Comparison of ENCODE assay signal across 9 cellular contexts in genomic region chr2:200618590-200619021, GRCh38. TPM values are rescaled to one million over a fixed set of nuclear protein-coding genes. Genes with fewer than 3 reads are reported as not detected.
DNase-seq lines count a peak whose midpoint lies in the region; ATAC-seq and TF ChIP-seq lines count a peak whose summit lies in the region.
"Had no signal": no experiment of that assay in that cellular context is flagged by ENCODE, and none has a peak within 500 bp of the region (broad histone marks: within the 10 kb centered on the region; RNA-seq: fewer than 3 reads in every experiment).

No MANE protein-coding gene starts in this region.

- H3K4me1 Mint-ChIP-seq in CD8-positive, alpha-beta T cell (ENCODE audit: low read depth) = peaks cover 10% of the 10 kb centered on the region

- no peak for TF ChIP-seq EP300 in upper lobe of left lung (IDR thresholded peaks at IDR 0.05)

- no peak overlapping the region for H3K4me3 ChIP-seq in Panc1 (ENCODE audit: low read depth in 2 of 2, low read length in 2 of 2)
- no peak overlapping the region for H3K4me3 ChIP-seq in fibroblast of pulmonary artery (replicated peaks; ENCODE audit: low read depth, low read length)
- no peak overlapping the region for H3K4me3 ChIP-seq in upper lobe of right lung
- no peak overlapping the region for H3K4me3 ChIP-seq in upper lobe of left lung
- H3K4me3 ChIP-seq in CD8-positive, alpha-beta T cell (ENCODE audit: low read depth, low read length) = no peak overlapping the region
- H3K4me3 ChIP-seq: SJCRH30 had no signal

- intact Hi-C loops in Right ventricle myocardium superior (cut with DNase I) (no loop called here), cardiac septum (cut with DNase I) (no loop called here), Panc1 (cut with micrococcal nuclease; ENCODE audit: unreplicated experiment) (loop anchor here (1.0 kb wide), 1 partner anchor 85 kb away; no protein-coding TSS in a partner anchor), upper lobe of right lung (cut with DNase I) (no loop called here)
- intact Hi-C loops in CD8-positive, alpha-beta T cell (cut with DNase I, micrococcal nuclease) = no loop called here

- H3K27me3 ChIP-seq in Panc1 (ENCODE audit: control insufficient read depth, insufficient read depth, low read length) (no peaks in the 10 kb centered on the region), upper lobe of right lung (no peaks in the 10 kb centered on the region), upper lobe of left lung (no peaks in the 10 kb centered on the region)
- H3K27me3 ChIP-seq in CD8-positive, alpha-beta T cell (ENCODE audit: insufficient read depth, low read length) = no peaks in the 10 kb centered on the region
- H3K27me3 ChIP-seq: SJCRH30 had no signal

- in situ Hi-C loops in Panc1 (cut with HindIII; ENCODE audit: low pct_unique_long_range_greater_than_20kb, low sequenced_read_pairs) = no loop called here

- peak; percentile 45 for ATAC-seq in Right ventricle myocardium superior (ENCODE audit: poor library complexity)
- peak; percentile 68; the same call in 1 of the 2 replicates for ATAC-seq in Panc1
- ATAC-seq in upper lobe of right lung = peak; percentile 46
- no peak for ATAC-seq in GM19035 (IDR thresholded peaks at IDR 0.05; ENCODE audit: unreplicated experiment)
- ATAC-seq in upper lobe of left lung (ENCODE audit: low FRiP score in 2 of 2) = no peak
- ATAC-seq in CD8-positive, alpha-beta T cell = no peak

- H3K36me3 Mint-ChIP-seq in CD8-positive, alpha-beta T cell = no peaks in the 10 kb centered on the region

- no peak overlapping the region for H3K27ac Mint-ChIP-seq in CD8-positive, alpha-beta T cell

- H3K4me3 Mint-ChIP-seq in CD8-positive, alpha-beta T cell = no peak overlapping the region

- H3K9me3 Mint-ChIP-seq in CD8-positive, alpha-beta T cell = no peaks in the 10 kb centered on the region

- no peak for DNase-seq in Right ventricle myocardium superior
- DNase-seq in cardiac septum (ENCODE audit: low spot score) = no peak
- DNase-seq in Panc1 (ENCODE audit: low read depth, low spot score) = no peak
- DNase-seq in fibroblast of pulmonary artery (ENCODE audit: low read depth) = peak; percentile 84
- DNase-seq in upper lobe of right lung = no peak
- DNase-seq in upper lobe of left lung = no peak
- DNase-seq in CD8-positive, alpha-beta T cell = no peak

- POLR2A ChIA-PET in Panc1 (lab: Charles Lee) = no interaction called here
- POLR2A ChIA-PET in CD8-positive, alpha-beta T cell (lab: Charles Lee) = interaction anchor here (1.1 kb wide), 1 partner anchor 23 kb away, joined by 3 read pairs; no protein-coding TSS in a partner anchor

- H3K27ac ChIP-seq in Panc1 (ENCODE audit: low read length) (no peak overlapping the region), upper lobe of right lung (no peak overlapping the region), upper lobe of left lung (no peak overlapping the region)
- H3K27ac ChIP-seq in CD8-positive, alpha-beta T cell (ENCODE audit: low read depth, low read length) = no peak overlapping the region
- H3K27ac ChIP-seq: SJCRH30 had no signal

- H3K9me3 ChIP-seq in Panc1 (ENCODE audit: control insufficient read depth, insufficient read depth, low read depth, low read length) (no peaks in the 10 kb centered on the region), upper lobe of right lung (no peaks in the 10 kb centered on the region), upper lobe of left lung (no peaks in the 10 kb centered on the region)
- H3K9me3 ChIP-seq in CD8-positive, alpha-beta T cell (ENCODE audit: low read length) = no peaks in the 10 kb centered on the region
- H3K9me3 ChIP-seq: SJCRH30 had no signal

- TF ChIP-seq CTCF in Panc1 (IDR thresholded peaks at IDR 0.05) (peak; percentile 63), fibroblast of pulmonary artery (IDR thresholded peaks at IDR 0.05; ENCODE audit: low read length, missing control alignments) (peak; percentile 42), upper lobe of right lung (IDR thresholded peaks at IDR 0.05) (peak; percentile 7), upper lobe of left lung (IDR thresholded peaks at IDR 0.05) (no peak)
- TF ChIP-seq CTCF in CD8-positive, alpha-beta T cell (IDR thresholded peaks at IDR 0.05) = no peak

- no TSS peak for BruUV-seq in Panc1 (replicated peaks; lab: Mats Ljungman, UMichigan)

- H3K36me3 ChIP-seq in Panc1 (ENCODE audit: control insufficient read depth, insufficient read depth, low read length) (no peaks in the 10 kb centered on the region), upper lobe of right lung (no peaks in the 10 kb centered on the region), upper lobe of left lung (no peaks in the 10 kb centered on the region)
- H3K36me3 ChIP-seq in CD8-positive, alpha-beta T cell (ENCODE audit: insufficient read depth, low read length) = no peaks in the 10 kb centered on the region
- H3K36me3 ChIP-seq: SJCRH30 had no signal

- CTCF ChIA-PET in Panc1 (lab: Charles Lee) = interaction anchor here (0.6 kb wide), 1 partner anchor 81 kb away, joined by 4 read pairs; no protein-coding TSS in a partner anchor
- CTCF ChIA-PET in CD8-positive, alpha-beta T cell (lab: Charles Lee) = interaction anchor here (1.1 kb wide), 1 partner anchor 15 kb away, joined by 3 read pairs; no protein-coding TSS in a partner anchor

- H3K27me3 Mint-ChIP-seq in CD8-positive, alpha-beta T cell (ENCODE audit: low read depth) = peaks cover 3% of the 10 kb centered on the region

- TF ChIP-seq POLR2A in upper lobe of left lung (IDR thresholded peaks at IDR 0.05) = no peak

- 31 to 34% methylated on average over 3 of the region's 3 CpGs for WGBS in upper lobe of left lung, 2 donors

- H3K4me1 ChIP-seq in Panc1 (ENCODE audit: control insufficient read depth, insufficient read depth, low read length) = peaks cover 6% of the 10 kb centered on the region; the same call in 1 of the 2 replicates
- H3K4me1 ChIP-seq in upper lobe of right lung = no peaks in the 10 kb centered on the region
- H3K4me1 ChIP-seq in upper lobe of left lung = no peaks in the 10 kb centered on the region
- H3K4me1 ChIP-seq in CD8-positive, alpha-beta T cell (ENCODE audit: insufficient read depth, low read length) = no peaks in the 10 kb centered on the region
- H3K4me1 ChIP-seq: SJCRH30 had no signal

RNA-seq across cellular contexts. Expression of gene AOX1, which starts 32.8 kb away (rescaled TPM):
- total RNA-seq in Right ventricle myocardium superior (4.1 TPM), cardiac septum (1.5 TPM), Panc1 (2021; ENCODE audit: unreplicated experiment) (3.0 TPM), upper lobe of right lung (24.3 TPM), upper lobe of left lung (10 to 100 TPM in 5 of 6 donors, 1 to 10 TPM in 1; 8.7 to 49.0 (median 27.5) TPM)
- polyA plus RNA-seq in Panc1 (2012; ENCODE audit: insufficient read length) = 2.9 TPM
- not detected for total RNA-seq in CD8-positive, alpha-beta T cell

Comparison
In these comparisons a context has a peak if more than half of its experiments do, and no peak if none do; other contexts are left out.
1. ATAC-seq: peak in Right ventricle myocardium superior (single experiment), Panc1 (single experiment) and upper lobe of right lung (single experiment); none in GM19035 (single experiment), upper lobe of left lung (0 of 2) and CD8-positive, alpha-beta T cell (single experiment).
2. CTCF ChIP-seq: peak in Panc1 (single experiment), fibroblast of pulmonary artery (single experiment) and upper lobe of right lung (single experiment); none in upper lobe of left lung (0 of 6) and CD8-positive, alpha-beta T cell (single experiment).